ENCODE assay signal across 1 cellular context in the genomic region with DNA sequence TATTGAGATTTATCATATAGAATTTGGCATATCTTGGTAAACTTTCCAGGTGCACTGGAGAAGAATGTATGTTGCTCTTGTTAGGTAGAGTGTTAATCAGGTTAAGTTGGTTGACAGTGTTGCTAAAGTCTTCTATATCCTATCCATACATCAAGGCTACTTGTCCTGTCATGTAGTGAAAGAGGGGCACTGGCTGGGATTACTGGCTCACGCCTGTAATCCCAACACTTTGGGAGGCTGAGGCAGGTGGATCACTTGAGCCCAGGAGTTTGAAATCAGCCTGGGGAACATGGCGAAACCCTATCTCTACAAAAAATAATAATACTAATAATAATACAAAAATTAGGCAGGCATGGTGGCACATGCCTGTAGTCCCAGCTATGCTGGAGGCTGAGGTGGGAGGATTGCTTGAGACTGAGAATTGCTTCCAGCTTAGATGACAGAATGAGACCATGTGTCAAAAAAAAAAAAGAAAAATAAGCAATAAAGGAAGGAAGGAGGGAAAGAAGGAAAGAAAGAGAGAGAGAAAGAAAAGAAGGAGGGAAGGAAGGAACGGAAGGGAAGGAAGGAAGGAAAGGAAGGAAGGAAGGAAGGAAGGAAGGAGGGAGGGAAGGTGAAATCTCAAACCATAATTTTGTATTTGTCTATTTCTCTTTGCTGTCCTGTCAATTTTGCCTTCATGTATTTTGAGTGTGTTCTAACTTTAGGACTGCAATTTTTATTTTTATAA.
TF ChIP-seq lines count a peak whose summit lies in the region.

No MANE protein-coding gene starts in this region.

TF ChIP-seq in K562, 482 proteins besides CTCF, POLR2A, EP300 and RAD21:
- TF ChIP-seq, protein P1, sequence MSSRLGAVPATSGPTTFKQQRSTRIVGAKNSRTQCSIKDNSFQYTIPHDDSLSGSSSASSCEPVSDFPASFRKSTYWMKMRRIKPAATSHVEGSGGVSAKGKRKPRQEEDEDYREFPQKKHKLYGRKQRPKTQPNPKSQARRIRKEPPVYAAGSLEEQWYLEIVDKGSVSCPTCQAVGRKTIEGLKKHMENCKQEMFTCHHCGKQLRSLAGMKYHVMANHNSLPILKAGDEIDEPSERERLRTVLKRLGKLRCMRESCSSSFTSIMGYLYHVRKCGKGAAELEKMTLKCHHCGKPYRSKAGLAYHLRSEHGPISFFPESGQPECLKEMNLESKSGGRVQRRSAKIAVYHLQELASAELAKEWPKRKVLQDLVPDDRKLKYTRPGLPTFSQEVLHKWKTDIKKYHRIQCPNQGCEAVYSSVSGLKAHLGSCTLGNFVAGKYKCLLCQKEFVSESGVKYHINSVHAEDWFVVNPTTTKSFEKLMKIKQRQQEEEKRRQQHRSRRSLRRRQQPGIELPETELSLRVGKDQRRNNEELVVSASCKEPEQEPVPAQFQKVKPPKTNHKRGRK (tag; IDR thresholded peaks at IDR 0.05): peak; percentile 63; the same call in 1 of the 2 replicates
- TF ChIP-seq ZFP30 (CRISPR knock-in tag; IDR thresholded peaks at IDR 0.05; ENCODE audit: borderline replicate concordance): no peak
- TF ChIP-seq ARHGAP35 (IDR thresholded peaks at IDR 0.05; ENCODE audit: partially characterized antibody): peak; percentile 61
- TF ChIP-seq, protein P2, sequence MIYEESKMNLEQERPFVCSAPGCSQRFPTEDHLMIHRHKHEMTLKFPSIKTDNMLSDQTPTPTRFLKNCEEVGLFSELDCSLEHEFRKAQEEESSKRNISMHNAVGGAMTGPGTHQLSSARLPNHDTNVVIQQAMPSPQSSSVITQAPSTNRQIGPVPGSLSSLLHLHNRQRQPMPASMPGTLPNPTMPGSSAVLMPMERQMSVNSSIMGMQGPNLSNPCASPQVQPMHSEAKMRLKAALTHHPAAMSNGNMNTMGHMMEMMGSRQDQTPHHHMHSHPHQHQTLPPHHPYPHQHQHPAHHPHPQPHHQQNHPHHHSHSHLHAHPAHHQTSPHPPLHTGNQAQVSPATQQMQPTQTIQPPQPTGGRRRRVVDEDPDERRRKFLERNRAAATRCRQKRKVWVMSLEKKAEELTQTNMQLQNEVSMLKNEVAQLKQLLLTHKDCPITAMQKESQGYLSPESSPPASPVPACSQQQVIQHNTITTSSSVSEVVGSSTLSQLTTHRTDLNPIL (CRISPR knock-in tag; IDR thresholded peaks at IDR 0.05): no peak
- TF ChIP-seq, protein P3, sequence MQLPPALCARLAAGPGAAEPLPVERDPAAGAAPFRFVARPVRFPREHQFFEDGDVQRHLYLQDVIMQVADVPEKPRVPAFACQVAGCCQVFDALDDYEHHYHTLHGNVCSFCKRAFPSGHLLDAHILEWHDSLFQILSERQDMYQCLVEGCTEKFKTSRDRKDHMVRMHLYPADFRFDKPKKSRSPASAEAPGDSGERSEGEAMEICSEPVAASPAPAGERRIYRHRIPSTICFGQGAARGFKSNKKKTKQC (CRISPR knock-in tag; IDR thresholded peaks at IDR 0.05): no peak
- TF ChIP-seq ZNF586 (CRISPR knock-in tag; conservative IDR thresholded peaks at IDR 0.05): no peak
- peak; percentile 65; the same call in 1 of the 2 replicates for TF ChIP-seq LARP7 (IDR thresholded peaks at IDR 0.05)
